Comparison of ENCODE assay signal across 9 cellular contexts in genomic region chr3:44995142-44995770, GRCh38. TPM values are rescaled to one million over a fixed set of nuclear protein-coding genes. Genes with fewer than 3 reads are reported as not detected.
A peak's percentile ranks its signal among the peaks of the same experiment; 100 is the strongest.
DNase-seq lines count a peak whose midpoint lies in the region; ATAC-seq lines count a peak whose summit lies in the region.
"Had no signal": no experiment of that assay in that cellular context is flagged by ENCODE, and none has a peak within 500 bp of the region (broad histone marks: within the 10 kb centered on the region; RNA-seq: fewer than 3 reads in every experiment).

No MANE protein-coding gene starts in this region.

- H3K4me3 Mint-ChIP-seq in activated naive CD8-positive, alpha-beta T cell = no peak overlapping the region
- H3K4me3 Mint-ChIP-seq: endodermal cell had no signal

- H3K27ac Mint-ChIP-seq in activated naive CD8-positive, alpha-beta T cell = peak overlapping the region; percentile 67
- H3K27ac Mint-ChIP-seq: endodermal cell had no signal

- H3K27me3 Mint-ChIP-seq in activated naive CD8-positive, alpha-beta T cell = no peaks in the 10 kb centered on the region

- peaks cover 5% of the 10 kb centered on the region for H3K4me1 ChIP-seq in right cardiac atrium (ENCODE audit: control insufficient read depth, insufficient read depth, low read length)

- DNase-seq in Right ventricle myocardium inferior (ENCODE audit: missing footprints) (no peak), cardiac septum (ENCODE audit: low spot score) (no peak), right cardiac atrium (peak; percentile 66 to 72 (median 69)), iPS-NIHi7 (ENCODE audit: extremely low spot score) (no peak), SKM-1 treated with dmso at 0.1 percent for 144 hours (lab: John Stamatoyannopoulos, UW; ENCODE audit: unreplicated experiment) (no peak)
- DNase-seq in central memory CD4-positive, alpha-beta T cell = no peak
- DNase-seq: endodermal cell had no signal

- no peaks in the 10 kb centered on the region for H3K9me3 ChIP-seq in right cardiac atrium (ENCODE audit: control insufficient read depth, low read length)

- H3K4me1 Mint-ChIP-seq in activated naive CD8-positive, alpha-beta T cell (ENCODE audit: low read depth) = peaks cover 50% of the 10 kb centered on the region

- 83% methylated on average over 8 of the region's 8 CpGs for WGBS in right cardiac atrium

- H3K36me3 Mint-ChIP-seq in activated naive CD8-positive, alpha-beta T cell = peaks cover 5% of the 10 kb centered on the region

- H3K9me3 Mint-ChIP-seq in activated naive CD8-positive, alpha-beta T cell (ENCODE audit: low read depth) = no peaks in the 10 kb centered on the region
- H3K9me3 Mint-ChIP-seq: endodermal cell had no signal

- H3K4me3 ChIP-seq in right cardiac atrium (ENCODE audit: low read length) = no peak overlapping the region

- H3K27me3 ChIP-seq in right cardiac atrium (ENCODE audit: control insufficient read depth, insufficient read depth) = no peaks in the 10 kb centered on the region

- intact Hi-C loops in Right ventricle myocardium inferior (cut with DNase I) = loop anchor here (2.0 kb wide), 1 partner anchor 32 kb away; the partner anchor contains the start of gene CLEC3B
- intact Hi-C loops in cardiac septum (cut with DNase I) = no loop called here
- intact Hi-C loops in right cardiac atrium (cut with DNase I) = no loop called here

- ATAC-seq in Right ventricle myocardium inferior (peak; percentile 75), right cardiac atrium (peak; percentile 70 to 79), GM19324 (IDR thresholded peaks at IDR 0.05; ENCODE audit: low FRiP score, unreplicated experiment) (no peak)

- no peak overlapping the region for H3K27ac ChIP-seq in right cardiac atrium (ENCODE audit: low read length)

RNA-seq across cellular contexts. Expression of gene EXOSC7, which starts 19.2 kb away (rescaled TPM):
- total RNA-seq in Right ventricle myocardium inferior = 23.1 TPM
- 29.6 TPM for total RNA-seq in cardiac septum
- total RNA-seq in right cardiac atrium = 10 to 100 TPM; 22.7 to 37.5 (median 27.8) TPM
- 30.0 TPM for polyA plus RNA-seq in right cardiac atrium

RNA-seq across cellular contexts. Expression of gene ZDHHC3, which starts 19.3 kb away (rescaled TPM):
- total RNA-seq in Right ventricle myocardium inferior (35.8 TPM), cardiac septum (43.8 TPM), right cardiac atrium (10 to 100 TPM; 39.0 to 57.6 (median 40.8) TPM)
- polyA plus RNA-seq in right cardiac atrium = 23.9 TPM

RNA-seq across cellular contexts. Expression of gene CLEC3B, which starts 30.8 kb away (rescaled TPM):
- 70.8 TPM for total RNA-seq in Right ventricle myocardium inferior
- 77.1 TPM for total RNA-seq in cardiac septum
- 100 to 1,000 TPM; 133 to 170 (median 160) TPM for total RNA-seq in right cardiac atrium
- polyA plus RNA-seq in right cardiac atrium = 451 TPM
- total RNA-seq: endodermal cell had no signal

Comparison
In these comparisons a context has a peak if more than half of its experiments do, and no peak if none do; other contexts are left out.
1. DNase-seq: peak in right cardiac atrium (3 of 3); none in Right ventricle myocardium inferior (single experiment), cardiac septum (single experiment), central memory CD4-positive, alpha-beta T cell (single experiment), iPS-NIHi7 (single experiment) and SKM-1 treated with dmso at 0.1 percent for 144 hours (single experiment).